Comparison of ENCODE assay signal across 15 cellular contexts in genomic region chr3:89067736-89068135, GRCh38. TPM values are rescaled to one million over a fixed set of nuclear protein-coding genes. Genes with fewer than 3 reads are reported as not detected.
A peak's percentile ranks its signal among the peaks of the same experiment; 100 is the strongest.
DNase-seq lines count a peak whose midpoint lies in the region; ATAC-seq lines count a peak whose summit lies in the region.
"Had no signal": no experiment of that assay in that cellular context is flagged by ENCODE, and none has a peak within 500 bp of the region (broad histone marks: within the 10 kb centered on the region; RNA-seq: fewer than 3 reads in every experiment).

No MANE protein-coding gene starts in this region.

- DNase-seq in LHCN-M2 (ENCODE audit: low read depth) (peak; percentile 5), dedifferentiated amniotic fluid mesenchymal stem cell (ENCODE audit: extremely low spot score) (peak; percentile 45), foreskin melanocyte (peak; percentile 35), NCI-H187 (lab: John Stamatoyannopoulos, UW) (no peak)
- DNase-seq: Caco-2; CD4-positive, CD25-positive, alpha-beta regulatory T cell; CD8-positive, alpha-beta T cell; DMS153; DND-41; H9 had no signal

- ATAC-seq in HG02623 (IDR thresholded peaks at IDR 0.05; ENCODE audit: unreplicated experiment) (no peak), HG03521 (IDR thresholded peaks at IDR 0.05; ENCODE audit: unreplicated experiment) (no peak)
- ATAC-seq: CD8-positive, alpha-beta T cell; GM23338; HCT116 had no signal

RNA-seq across cellular contexts. Expression of gene EPHA3, which starts 39.7 kb away (rescaled TPM):
- total RNA-seq in LHCN-M2 (2014; rRNA removed), result 0.13 and 0.17 TPM in 2 replicates
- polyA plus RNA-seq in LHCN-M2 (2012), result 0.53 TPM
- total RNA-seq: B cell; Caco-2; CD4-positive, CD25-positive, alpha-beta regulatory T cell; CD8-positive, alpha-beta T cell had no signal
- polyA plus RNA-seq: CD4-positive, CD25-positive, alpha-beta regulatory T cell had no signal

Comparison
In these comparisons a context has a peak if more than half of its experiments do, and no peak if none do; other contexts are left out.
1. DNase-seq: peak in LHCN-M2 (single experiment), dedifferentiated amniotic fluid mesenchymal stem cell (single experiment) and foreskin melanocyte (single experiment); none in NCI-H187 (0 of 2).